8 cellular contexts compared by ENCODE assay signal in genomic region chr4:2059034-2059725, GRCh38. TPM values are rescaled to one million over a fixed set of nuclear protein-coding genes. Genes with fewer than 3 reads are reported as not detected.
DNase-seq lines count a peak whose midpoint lies in the region; ATAC-seq and TF ChIP-seq lines count a peak whose summit lies in the region.

TSS of gene NAT8L (plus strand) at chr4:2059327. CDS start at chr4:2059512, 185 bp downstream.

- peaks cover 18% of the 10 kb centered on the region for H3K27me3 Mint-ChIP-seq in activated naive CD4-positive, alpha-beta T cell treated with anti-CD3 and anti-CD28 coated beads, Interleukin-2, amount 50 U/mL, for 24 hours

- no peak for TF ChIP-seq POLR2A in gastrocnemius medialis (IDR thresholded peaks at IDR 0.05)

- H3K27ac Mint-ChIP-seq in activated naive CD4-positive, alpha-beta T cell treated with anti-CD3 and anti-CD28 coated beads, Interleukin-2, amount 50 U/mL, for 24 hours = no peak within 1 kb of the TSS

- no peak for TF ChIP-seq CTCF in GM10266 (IDR thresholded peaks at IDR 0.05; ENCODE audit: control insufficient read depth, insufficient read depth, low read depth, missing control alignments)
- no peak for TF ChIP-seq CTCF in gastrocnemius medialis (IDR thresholded peaks at IDR 0.05 in 4 of 5, conservative IDR thresholded peaks at IDR 0.05 in 1 of 5)

- ATAC-seq in gastrocnemius medialis = peak; percentile 41 to 69
- no peak for ATAC-seq in HG03469 (IDR thresholded peaks at IDR 0.05; ENCODE audit: unreplicated experiment)

- peak within 1 kb of the TSS in 1 of 4 donors; percentile 33 for H3K27ac ChIP-seq in gastrocnemius medialis

- in situ Hi-C loops in gastrocnemius medialis (cut with MboI; ENCODE audit: low sequenced_read_pairs in 4 of 4) = no loop called here

- no peaks in the 10 kb centered on the region for H3K4me1 ChIP-seq in gastrocnemius medialis

- H3K4me3 ChIP-seq in gastrocnemius medialis = peak within 1 kb of the TSS; percentile 50 to 53 (median 52)

- DNase-seq in GM10266 (ENCODE audit: extremely low spot score) = peak; percentile 85
- peak; percentile 61 for DNase-seq in NCI-H1436 (lab: John Stamatoyannopoulos, UW)
- peak; percentile 59 to 71 for DNase-seq in hippocampal formation (lab: John Stamatoyannopoulos, UW)
- DNase-seq in gastrocnemius medialis = no peak
- no peak for DNase-seq in T-helper 9 cell
- DNase-seq in activated CD4-positive, alpha-beta T cell treated with anti-CD3 and anti-CD28 coated beads for 1 hour = no peak

- no peaks in the 10 kb centered on the region for H3K4me1 Mint-ChIP-seq in activated naive CD4-positive, alpha-beta T cell treated with anti-CD3 and anti-CD28 coated beads, Interleukin-2, amount 50 U/mL, for 24 hours

- H3K27me3 ChIP-seq in gastrocnemius medialis = peaks cover 8 to 16% (median 10%) of the 10 kb centered on the region in 3 donors

- no peaks in the 10 kb centered on the region for H3K36me3 Mint-ChIP-seq in activated naive CD4-positive, alpha-beta T cell treated with anti-CD3 and anti-CD28 coated beads, Interleukin-2, amount 50 U/mL, for 24 hours

- H3K36me3 ChIP-seq in gastrocnemius medialis = no peaks in the 10 kb centered on the region

- H3K9me3 ChIP-seq in gastrocnemius medialis = no peaks in the 10 kb centered on the region

- intact Hi-C loops in gastrocnemius medialis (cut with DNase I; ENCODE audit: low total_unique reads) = no loop called here

- H3K4me3 Mint-ChIP-seq in activated naive CD4-positive, alpha-beta T cell treated with anti-CD3 and anti-CD28 coated beads, Interleukin-2, amount 50 U/mL, for 24 hours = peak within 1 kb of the TSS; percentile 47

- H3K9me3 Mint-ChIP-seq in activated naive CD4-positive, alpha-beta T cell treated with anti-CD3 and anti-CD28 coated beads, Interleukin-2, amount 50 U/mL, for 24 hours = no peaks in the 10 kb centered on the region

RNA-seq across cellular contexts. Expression of gene NAT8L, which starts in this region (rescaled TPM):
- total RNA-seq in gastrocnemius medialis = 1 to 10 TPM; 1.5 to 3.2 (median 1.8) TPM

Comparison
In these comparisons a context has a peak if more than half of its experiments do, and no peak if none do; other contexts are left out.
1. DNase-seq: peak in GM10266 (single experiment), NCI-H1436 (single experiment) and hippocampal formation (2 of 2); none in gastrocnemius medialis (0 of 2), T-helper 9 cell (single experiment) and activated CD4-positive, alpha-beta T cell treated with anti-CD3 and anti-CD28 coated beads for 1 hour (single experiment).